Comparison of ENCODE assay signal across 8 cellular contexts in the genomic region with DNA sequence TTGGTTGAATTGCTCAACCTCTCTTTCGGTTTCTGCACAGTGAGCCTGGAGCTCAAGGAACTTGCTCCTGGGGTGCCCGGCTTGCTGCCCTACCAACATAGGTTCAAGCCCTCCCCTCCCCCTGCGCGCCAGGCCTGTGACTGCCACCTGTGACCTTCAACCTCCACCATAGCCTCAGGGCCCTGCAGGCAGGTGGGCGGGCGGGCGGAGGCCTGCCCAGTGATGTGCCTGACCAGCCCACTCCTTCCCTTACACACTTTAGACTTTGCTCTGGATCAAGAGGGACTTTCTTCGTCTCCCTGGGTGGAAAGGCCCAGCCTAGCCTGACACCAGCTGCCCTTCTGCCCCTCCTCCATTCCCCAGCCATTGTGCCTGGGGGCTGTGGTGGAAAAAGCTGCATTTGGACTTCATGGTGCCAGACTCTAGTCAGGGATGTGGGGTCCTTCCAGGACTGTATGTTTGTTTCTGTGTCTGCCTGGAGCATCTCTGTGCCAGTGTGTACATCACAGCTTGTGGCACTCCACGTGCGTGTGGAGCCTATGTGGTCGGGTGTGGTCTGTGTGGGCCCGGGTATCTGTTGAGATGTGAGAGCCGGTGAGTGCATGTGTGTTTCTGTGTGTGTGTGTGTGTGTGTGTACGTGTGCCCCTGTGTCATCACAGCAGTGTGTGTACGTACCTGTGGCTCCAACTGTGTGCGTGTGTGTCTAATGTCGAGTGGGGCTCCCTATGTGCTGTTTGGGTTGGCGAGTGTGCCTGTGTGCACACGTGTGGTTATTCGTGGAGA. TPM values are rescaled to one million over a fixed set of nuclear protein-coding genes. Genes with fewer than 3 reads are reported as not detected.
DNase-seq lines count a peak whose midpoint lies in the region; FAIRE-seq and TF ChIP-seq lines count a peak whose summit lies in the region.

No MANE protein-coding gene starts in this region.

- H3K36me3 ChIP-seq in hepatocyte (replicated peaks; ENCODE audit: insufficient read depth, low read depth) (no peaks in the 10 kb centered on the region), suprapubic skin (peaks cover 15% of the 10 kb centered on the region)

- H3K4me2 ChIP-seq in hepatocyte = peak overlapping the region; percentile 27

- no peak for FAIRE-seq in GM19239 (lab: Jason Lieb, UNC)

- TF ChIP-seq POLR2A in suprapubic skin (IDR thresholded peaks at IDR 0.05) = no peak

- H3K9me2 ChIP-seq in hepatocyte (replicated peaks; ENCODE audit: insufficient read depth) = no peaks in the 10 kb centered on the region

- H3K4me1 ChIP-seq in hepatocyte (ENCODE audit: insufficient read depth) = peaks cover 22% of the 10 kb centered on the region
- H3K4me1 ChIP-seq in suprapubic skin = peaks cover 60% of the 10 kb centered on the region

- no peak overlapping the region for H3K4me3 ChIP-seq in hepatocyte
- H3K4me3 ChIP-seq in suprapubic skin = no peak overlapping the region

- WGBS in hepatocyte (ENCODE audit: low lambda C conversion rate, missing lambda C conversion rate) = 79% methylated on average over 20 of the region's 20 CpGs
- 78% methylated on average over 14 of the region's 20 CpGs for WGBS in suprapubic skin

- H4K20me1 ChIP-seq in hepatocyte (ENCODE audit: insufficient read depth, poor library complexity, severe bottlenecking) = peaks cover 6% of the 10 kb centered on the region

- peak; percentile 99 to 100 for DNase-seq in AML-193 (lab: John Stamatoyannopoulos, UW)
- peak; percentile 69 for DNase-seq in GM19239 (ENCODE audit: insufficient read length, low spot score)
- DNase-seq in NOMO-1 treated with dmso at 0.1 percent for 144 hours (lab: John Stamatoyannopoulos, UW; ENCODE audit: unreplicated experiment) = peak; percentile 92
- peak; percentile 48 for DNase-seq in hepatocyte (ENCODE audit: low spot score)
- no peak for DNase-seq in suprapubic skin (ENCODE audit: low spot score in 2 of 2)
- no peak for DNase-seq in NCI-H226
- DNase-seq in activated gamma-delta T cell (lab: John Stamatoyannopoulos, UW) = no peak
- no peak for DNase-seq in activated gamma-delta T cell treated with Interleukin-2 at 50 U/mL for 16 hours

- no peaks in the 10 kb centered on the region for H3K27me3 ChIP-seq in hepatocyte
- H3K27me3 ChIP-seq in suprapubic skin = no peaks in the 10 kb centered on the region

- H3K27ac ChIP-seq in hepatocyte = peak overlapping the region; percentile 71
- no peak overlapping the region for H3K27ac ChIP-seq in suprapubic skin

- H3K9me3 ChIP-seq in hepatocyte (ENCODE audit: low read depth) = no peaks in the 10 kb centered on the region
- no peaks in the 10 kb centered on the region for H3K9me3 ChIP-seq in suprapubic skin

- H2AFZ ChIP-seq in hepatocyte = no peak overlapping the region

- no peak for TF ChIP-seq EP300 in suprapubic skin (IDR thresholded peaks at IDR 0.05)

- H3K79me2 ChIP-seq in hepatocyte = peaks cover 53% of the 10 kb centered on the region

- TF ChIP-seq CTCF in hepatocyte (IDR thresholded peaks at IDR 0.05; ENCODE audit: poor library complexity) (no peak), suprapubic skin (IDR thresholded peaks at IDR 0.05) (no peak)

RNA-seq across cellular contexts. Expression of a gene that starts 9.5 kb away (rescaled TPM):
- total RNA-seq in hepatocyte (12.3 and 12.8 TPM in 2 replicates), suprapubic skin (10 to 100 TPM; 27.9 to 31.3 (median 29.3) TPM)
- polyA plus RNA-seq in hepatocyte = 18.6 and 23.6 TPM in 2 replicates

RNA-seq across cellular contexts. Expression of a gene that starts 40.3 kb away (rescaled TPM):
- total RNA-seq in hepatocyte (15.9 and 18.5 TPM in 2 replicates), suprapubic skin (10 to 100 TPM in 2 of 4 donors, 1 to 10 TPM in 2; 8.3 to 19.7 (median 10.2) TPM)
- polyA plus RNA-seq in hepatocyte = 23.1 and 32.0 TPM in 2 replicates

Comparison
In these comparisons a context has a peak if more than half of its experiments do, and no peak if none do; other contexts are left out.
1. DNase-seq: peak in AML-193 (2 of 2), GM19239 (single experiment), NOMO-1 treated with dmso at 0.1 percent for 144 hours (single experiment) and hepatocyte (single experiment); none in suprapubic skin (0 of 2), NCI-H226 (single experiment), activated gamma-delta T cell (single experiment) and activated gamma-delta T cell treated with Interleukin-2 at 50 U/mL for 16 hours (single experiment).